Comparison of ENCODE assay signal across 17 cellular contexts in the genomic region with DNA sequence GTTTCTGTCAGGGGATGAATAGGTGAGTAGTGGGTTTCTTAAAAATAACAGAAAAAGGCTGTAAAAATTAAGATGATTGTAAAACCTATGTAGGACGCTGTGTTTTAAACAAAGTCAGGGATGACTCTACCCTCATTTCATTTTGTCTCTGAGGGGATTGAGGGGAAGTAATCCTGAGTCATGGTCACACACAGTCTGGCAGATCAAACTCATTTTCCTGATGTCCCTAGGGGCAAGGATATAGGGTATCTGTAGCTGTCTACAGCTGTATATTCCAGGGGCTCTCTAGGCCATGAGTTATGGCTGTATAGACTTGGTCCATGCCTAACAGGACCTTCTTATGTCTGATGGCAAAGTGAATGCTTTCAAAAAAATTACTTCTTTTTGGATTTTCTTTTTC.
DNase-seq lines count a peak whose midpoint lies in the region; ATAC-seq, FAIRE-seq and TF ChIP-seq lines count a peak whose summit lies in the region.
"Had no signal": no experiment of that assay in that cellular context is flagged by ENCODE, and none has a peak within 500 bp of the region (broad histone marks: within the 10 kb centered on the region; RNA-seq: fewer than 3 reads in every experiment).

No MANE protein-coding gene starts in this region.

- FAIRE-seq in astrocyte (lab: Jason Lieb, UNC) (no peak), endothelial cell of umbilical vein (lab: Jason Lieb, UNC) (peak; percentile 24)
- FAIRE-seq: A549 had no signal

- peak overlapping the region; percentile 4 for H3K27ac Mint-ChIP-seq in astrocyte (ENCODE audit: unreplicated experiment)
- H3K27ac Mint-ChIP-seq: CD14-positive monocyte; CD4-positive, alpha-beta memory T cell; H9 had no signal

- H3K4me1 Mint-ChIP-seq in astrocyte (ENCODE audit: low read depth, unreplicated experiment): peaks cover 26% of the 10 kb centered on the region
- H3K4me1 Mint-ChIP-seq: CD4-positive, alpha-beta memory T cell; H9 had no signal

- BruUV-seq in endothelial cell of umbilical vein (replicated peaks; lab: Mats Ljungman, UMichigan) (no TSS peak), PC-3 (replicated peaks; lab: Mats Ljungman, UMichigan) (no TSS peak)

- H3K27me3 ChIP-seq in astrocyte (ENCODE audit: insufficient read depth, low read length) (no peaks in the 10 kb centered on the region), endothelial cell of umbilical vein (ENCODE audit: control insufficient read depth in 2 of 2, insufficient read depth in 2 of 2, low read length in 2 of 2) (no peaks in the 10 kb centered on the region), PC-3 (ENCODE audit: low read length) (peaks cover 8% of the 10 kb centered on the region; the same call in 1 of the 2 replicates)
- H3K27me3 ChIP-seq: BLaER1 had no signal

- no peaks in the 10 kb centered on the region for H3K27me3 Mint-ChIP-seq in astrocyte (ENCODE audit: low read depth, unreplicated experiment)

- DNase-seq in NCI-H82 (lab: John Stamatoyannopoulos, UW) (peak; percentile 8), NCI-H82 treated with DMSO at 0.1 percent for 48 hours (lab: John Stamatoyannopoulos, UW; ENCODE audit: unreplicated experiment) (no peak), astrocyte (ENCODE audit: low read depth) (no peak), endothelial cell of umbilical vein (ENCODE audit: low read depth, low spot score) (peak; percentile 24), posterior cingulate gyrus (no peak), PC-3 (no peak)
- DNase-seq: CD4-positive, alpha-beta memory T cell; DMS153; DMS79; GDM1; H9 had no signal

- no peak overlapping the region for H3K4me2 ChIP-seq in astrocyte (ENCODE audit: low read length)
- H3K4me2 ChIP-seq in endothelial cell of umbilical vein (ENCODE audit: insufficient read depth, low read length): peak overlapping the region; percentile 41
- H3K4me2 ChIP-seq in PC-3 (ENCODE audit: low read length): no peak overlapping the region
- H3K4me2 ChIP-seq: A549, BLaER1 had no signal

- dilution Hi-C loops in endothelial cell of umbilical vein (cut with MboI; ENCODE audit: extremely low pct_ligation_motif_present, low sequenced_read_pairs): no loop called here

- no peaks in the 10 kb centered on the region for H4K20me1 ChIP-seq in astrocyte (ENCODE audit: insufficient read depth, low read length)
- H4K20me1 ChIP-seq in endothelial cell of umbilical vein (replicated peaks; ENCODE audit: control insufficient read depth, extremely low read depth, insufficient read depth, low read length): no peaks in the 10 kb centered on the region
- no peaks in the 10 kb centered on the region for H4K20me1 ChIP-seq in PC-3 (ENCODE audit: low read length)
- H4K20me1 ChIP-seq: BLaER1 had no signal

- H3K36me3 Mint-ChIP-seq in astrocyte (ENCODE audit: low read depth, unreplicated experiment): no peaks in the 10 kb centered on the region
- H3K36me3 Mint-ChIP-seq: CD14-positive monocyte; CD4-positive, alpha-beta memory T cell had no signal

- H3K4me3 Mint-ChIP-seq in astrocyte (ENCODE audit: unreplicated experiment): no peak overlapping the region
- H3K4me3 Mint-ChIP-seq: CD14-positive monocyte; CD4-positive, alpha-beta memory T cell; H9 had no signal

- H3K4me1 ChIP-seq in astrocyte (ENCODE audit: insufficient read depth, low read length) (no peaks in the 10 kb centered on the region), endothelial cell of umbilical vein (ENCODE audit: control insufficient read depth, extremely low read depth, insufficient read depth, low read length) (peaks cover 42% of the 10 kb centered on the region), PC-3 (ENCODE audit: insufficient read depth, low read length) (no peaks in the 10 kb centered on the region)
- H3K4me1 ChIP-seq: A549 had no signal

- ATAC-seq in GM21526 (IDR thresholded peaks at IDR 0.05; ENCODE audit: low FRiP score, unreplicated experiment): no peak
- no peak for ATAC-seq in PC-3
- ATAC-seq: A549 had no signal

- H3K9me3 ChIP-seq in astrocyte (ENCODE audit: insufficient read depth, low read depth, low read length): no peaks in the 10 kb centered on the region
- H3K9me3 ChIP-seq in endothelial cell of umbilical vein (replicated peaks; ENCODE audit: control insufficient read depth, insufficient read depth, low read length): no peaks in the 10 kb centered on the region
- H3K9me3 ChIP-seq in PC-3 (ENCODE audit: low read length): no peaks in the 10 kb centered on the region
- H3K9me3 ChIP-seq: A549, BLaER1 had no signal

- H3K9ac ChIP-seq in astrocyte (ENCODE audit: low read length) (no peak overlapping the region), endothelial cell of umbilical vein (replicated peaks; ENCODE audit: extremely low read depth, insufficient read depth, low read length) (peak overlapping the region; percentile 63), PC-3 (ENCODE audit: low read length) (no peak overlapping the region)
- H3K9ac ChIP-seq: BLaER1 had no signal

- H3K79me2 ChIP-seq in astrocyte (ENCODE audit: insufficient read depth, low read length) (no peaks in the 10 kb centered on the region), endothelial cell of umbilical vein (ENCODE audit: control insufficient read depth, insufficient read depth, low read length) (peaks cover 9% of the 10 kb centered on the region), PC-3 (ENCODE audit: low read length) (no peaks in the 10 kb centered on the region)

- H3K9me2 ChIP-seq in PC-3 (replicated peaks; ENCODE audit: low read length): no peaks in the 10 kb centered on the region; the same call in 1 of the 2 replicates

- CTCF ChIA-PET in endothelial cell of umbilical vein (lab: Charles Lee): interaction anchor here (1.1 to 2.8 kb wide), 4 partner anchors 12 to 112 kb away, joined by 3 to 10 read pairs (median 5); no protein-coding TSS in a partner anchor
- CTCF ChIA-PET in PC-3 (lab: Charles Lee): no interaction called here

- H3F3A ChIP-seq in PC-3 (ENCODE audit: low read length, unreplicated experiment): no peaks in the 10 kb centered on the region

- no peaks in the 10 kb centered on the region for H3K9me1 ChIP-seq in endothelial cell of umbilical vein (replicated peaks; ENCODE audit: control insufficient read depth, extremely low read depth, insufficient read depth, low read length)

- H3K36me3 ChIP-seq in astrocyte (ENCODE audit: insufficient read depth, low read length): no peaks in the 10 kb centered on the region
- no peaks in the 10 kb centered on the region for H3K36me3 ChIP-seq in endothelial cell of umbilical vein (ENCODE audit: control insufficient read depth in 2 of 2, extremely low read depth in 1 of 2, insufficient read depth in 2 of 2, low read length in 2 of 2)
- no peaks in the 10 kb centered on the region for H3K36me3 ChIP-seq in PC-3 (ENCODE audit: low read depth, low read length)
- H3K36me3 ChIP-seq: BLaER1 had no signal

- H2AFZ ChIP-seq in astrocyte (ENCODE audit: low read depth, low read length) (no peak overlapping the region), endothelial cell of umbilical vein (ENCODE audit: low read depth, low read length) (peak overlapping the region; percentile 6), PC-3 (ENCODE audit: low read length) (no peak overlapping the region)

- no peak for TF ChIP-seq POLR2A in endothelial cell of umbilical vein (IDR thresholded peaks at IDR 0.05; ENCODE audit: low read depth, low read length)

- no peak overlapping the region for H3K4me3 ChIP-seq in astrocyte (ENCODE audit: insufficient read depth, low read depth, low read length)
- H3K4me3 ChIP-seq in endothelial cell of umbilical vein (replicated peaks in 1 of 3; ENCODE audit: insufficient read depth in 1 of 3, low read depth in 1 of 3, low read length in 3 of 3): no peak overlapping the region
- H3K4me3 ChIP-seq in PC-3 (ENCODE audit: low read length): no peak overlapping the region
- H3K4me3 ChIP-seq: A549, BLaER1 had no signal

- TF ChIP-seq CTCF in astrocyte (IDR thresholded peaks at IDR 0.05; ENCODE audit: insufficient read depth, low read depth, low read length): no peak
- TF ChIP-seq CTCF in endothelial cell of umbilical vein (IDR thresholded peaks at IDR 0.05; ENCODE audit: extremely low read depth in 1 of 2, insufficient read depth in 1 of 2, low read depth in 1 of 2, low read length in 2 of 2): no peak
- no peak for TF ChIP-seq CTCF in PC-3 (conservative IDR thresholded peaks at IDR 0.05; ENCODE audit: low read depth, low read length)

- POLR2A ChIA-PET in endothelial cell of umbilical vein (lab: Charles Lee) (no interaction called here), PC-3 (lab: Charles Lee; ENCODE audit: unreplicated experiment) (no interaction called here)

- intact Hi-C loops in endothelial cell of umbilical vein (cut with micrococcal nuclease): loop anchor here (1.0 kb wide), 1 partner anchor 12 kb away; no protein-coding TSS in a partner anchor
- intact Hi-C loops in posterior cingulate gyrus (cut with DNase I): no loop called here
- intact Hi-C loops in PC-3 (cut with micrococcal nuclease): no loop called here

- H3K27ac ChIP-seq in astrocyte (ENCODE audit: low read depth, low read length): no peak overlapping the region
- peak overlapping the region; percentile 80 for H3K27ac ChIP-seq in endothelial cell of umbilical vein (ENCODE audit: insufficient read depth, low read depth, low read length)
- peak overlapping the region; percentile 14 for H3K27ac ChIP-seq in temporal lobe (ENCODE audit: low read depth, low read length)
- no peak overlapping the region for H3K27ac ChIP-seq in PC-3 (ENCODE audit: low read length)
- H3K27ac ChIP-seq: 22Rv1, A549, BLaER1 had no signal

- peaks cover 2% of the 10 kb centered on the region for H3K9me3 Mint-ChIP-seq in astrocyte (ENCODE audit: unreplicated experiment)
- H3K9me3 Mint-ChIP-seq: H9 had no signal

TF ChIP-seq in endothelial cell of umbilical vein, 7 proteins besides CTCF, POLR2A, EP300 and RAD21:
- TF ChIP-seq, protein P1, sequence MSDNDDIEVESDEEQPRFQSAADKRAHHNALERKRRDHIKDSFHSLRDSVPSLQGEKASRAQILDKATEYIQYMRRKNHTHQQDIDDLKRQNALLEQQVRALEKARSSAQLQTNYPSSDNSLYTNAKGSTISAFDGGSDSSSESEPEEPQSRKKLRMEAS (IDR thresholded peaks at IDR 0.05; ENCODE audit: insufficient read depth, insufficient read length): no peak
- TF ChIP-seq MYC (IDR thresholded peaks at IDR 0.05; ENCODE audit: low read depth, low read length): no peak
- TF ChIP-seq POLR2AphosphoS5 (IDR thresholded peaks at IDR 0.05; ENCODE audit: insufficient read depth, low read depth, low read length): peak; percentile 21
- no peak for TF ChIP-seq JUN (IDR thresholded peaks at IDR 0.05; ENCODE audit: borderline replicate concordance, insufficient read depth, insufficient read length, low read depth)
- no peak for TF ChIP-seq EZH2 (IDR thresholded peaks at IDR 0.05; ENCODE audit: borderline replicate concordance, low read depth, low read length, severe bottlenecking)
- TF ChIP-seq FOS (IDR thresholded peaks at IDR 0.05; ENCODE audit: borderline replicate concordance, insufficient read depth, low read length): peak; percentile 26
- TF ChIP-seq GATA2 (IDR thresholded peaks at IDR 0.05; ENCODE audit: insufficient read depth, insufficient read length, low read depth, low read length): no peak

Comparison
In these comparisons a context has a peak if more than half of its experiments do, and no peak if none do; other contexts are left out.
1. DNase-seq: peak in NCI-H82 (single experiment) and endothelial cell of umbilical vein (single experiment); none in NCI-H82 treated with DMSO at 0.1 percent for 48 hours (single experiment), astrocyte (single experiment), posterior cingulate gyrus (0 of 10) and PC-3 (single experiment).
2. H3K27ac ChIP-seq: peak in endothelial cell of umbilical vein (single experiment) and temporal lobe (single experiment); none in astrocyte (single experiment) and PC-3 (single experiment).